In genomic region chr16:88803264-88803987, GRCh38 we compare ENCODE assay signal across 1 cellular context.
TF ChIP-seq lines count a peak whose summit lies in the region.

CDT1 (plus strand) TSS chr16:88803789; CDS start chr16:88803832, 43 bp downstream.

TF ChIP-seq in GM12878, 131 proteins besides CTCF, POLR2A, EP300 and RAD21 (continued from another document and continues in another):
- TF ChIP-seq, protein P1, sequence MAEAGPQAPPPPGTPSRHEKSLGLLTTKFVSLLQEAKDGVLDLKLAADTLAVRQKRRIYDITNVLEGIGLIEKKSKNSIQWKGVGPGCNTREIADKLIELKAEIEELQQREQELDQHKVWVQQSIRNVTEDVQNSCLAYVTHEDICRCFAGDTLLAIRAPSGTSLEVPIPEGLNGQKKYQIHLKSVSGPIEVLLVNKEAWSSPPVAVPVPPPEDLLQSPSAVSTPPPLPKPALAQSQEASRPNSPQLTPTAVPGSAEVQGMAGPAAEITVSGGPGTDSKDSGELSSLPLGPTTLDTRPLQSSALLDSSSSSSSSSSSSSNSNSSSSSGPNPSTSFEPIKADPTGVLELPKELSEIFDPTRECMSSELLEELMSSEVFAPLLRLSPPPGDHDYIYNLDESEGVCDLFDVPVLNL (IDR thresholded peaks at IDR 0.05; ENCODE audit: low read depth, low read length): peak; percentile 90
- TF ChIP-seq NFXL1 (IDR thresholded peaks at IDR 0.05; ENCODE audit: borderline replicate concordance): no peak
- TF ChIP-seq YBX1 (IDR thresholded peaks at IDR 0.05): no peak
- TF ChIP-seq PAX5 (IDR thresholded peaks at IDR 0.05; ENCODE audit: borderline replicate concordance, low read depth, low read length): 0 out of 2 replicates have a peak, but pooled peaks have one; percentile 8
- TF ChIP-seq IKZF2 (IDR thresholded peaks at IDR 0.05): no peak
- peak; percentile 97 for TF ChIP-seq KLF5 (IDR thresholded peaks at IDR 0.05; ENCODE audit: partially characterized antibody)
- TF ChIP-seq PML (IDR thresholded peaks at IDR 0.05; ENCODE audit: low read length): no peak
- TF ChIP-seq RUNX3 (IDR thresholded peaks at IDR 0.05; ENCODE audit: low read length): no peak
- TF ChIP-seq BHLHE40 (IDR thresholded peaks at IDR 0.05; ENCODE audit: borderline replicate concordance in 1 of 2, low read depth in 2 of 2, low read length in 1 of 2): peak; percentile 90 to 91
- no peak for TF ChIP-seq EED (IDR thresholded peaks at IDR 0.05; ENCODE audit: low read depth)
- TF ChIP-seq POU2F2 (IDR thresholded peaks at IDR 0.05; ENCODE audit: borderline replicate concordance, low read depth, low read length): no peak
- no peak for TF ChIP-seq BRCA1 (IDR thresholded peaks at IDR 0.05; ENCODE audit: low read depth, low read length)
- TF ChIP-seq NRF1 (conservative IDR thresholded peaks at IDR 0.05; ENCODE audit: low read depth, low read length): peak; percentile 96
- peak; percentile 100 for TF ChIP-seq GATAD2B (conservative IDR thresholded peaks at IDR 0.05; ENCODE audit: low read depth)
- no peak for TF ChIP-seq MYC (IDR thresholded peaks at IDR 0.05; ENCODE audit: insufficient read depth, insufficient read length, insufficient replicate concordance, low read length, severe bottlenecking)
- peak in 1 of 2 experiments; percentile 7; a peak in 1 of 3 replicates for TF ChIP-seq EGR1 (IDR thresholded peaks at IDR 0.05; ENCODE audit: borderline replicate concordance in 1 of 2, low read depth in 2 of 2, low read length in 2 of 2)
- no peak for TF ChIP-seq MYB (IDR thresholded peaks at IDR 0.05; ENCODE audit: borderline replicate concordance, low read depth, low read length)
- no peak for TF ChIP-seq ZBED1 (IDR thresholded peaks at IDR 0.05; ENCODE audit: borderline replicate concordance)
- no peak for TF ChIP-seq CEBPB (IDR thresholded peaks at IDR 0.05; ENCODE audit: borderline replicate concordance in 1 of 2, low read depth in 2 of 2, low read length in 2 of 2)
- TF ChIP-seq MEF2B (IDR thresholded peaks at IDR 0.05; ENCODE audit: partially characterized antibody, poor library complexity, severe bottlenecking): no peak
- TF ChIP-seq CREB1 (IDR thresholded peaks at IDR 0.05; ENCODE audit: low read depth): no peak
- no peak for TF ChIP-seq ZZZ3 (IDR thresholded peaks at IDR 0.05; ENCODE audit: control insufficient read depth, insufficient read length, low read depth)
- no peak for TF ChIP-seq KAT2A (conservative IDR thresholded peaks at IDR 0.05; ENCODE audit: control insufficient read depth, low read depth, low read length)
- TF ChIP-seq, protein P2, sequence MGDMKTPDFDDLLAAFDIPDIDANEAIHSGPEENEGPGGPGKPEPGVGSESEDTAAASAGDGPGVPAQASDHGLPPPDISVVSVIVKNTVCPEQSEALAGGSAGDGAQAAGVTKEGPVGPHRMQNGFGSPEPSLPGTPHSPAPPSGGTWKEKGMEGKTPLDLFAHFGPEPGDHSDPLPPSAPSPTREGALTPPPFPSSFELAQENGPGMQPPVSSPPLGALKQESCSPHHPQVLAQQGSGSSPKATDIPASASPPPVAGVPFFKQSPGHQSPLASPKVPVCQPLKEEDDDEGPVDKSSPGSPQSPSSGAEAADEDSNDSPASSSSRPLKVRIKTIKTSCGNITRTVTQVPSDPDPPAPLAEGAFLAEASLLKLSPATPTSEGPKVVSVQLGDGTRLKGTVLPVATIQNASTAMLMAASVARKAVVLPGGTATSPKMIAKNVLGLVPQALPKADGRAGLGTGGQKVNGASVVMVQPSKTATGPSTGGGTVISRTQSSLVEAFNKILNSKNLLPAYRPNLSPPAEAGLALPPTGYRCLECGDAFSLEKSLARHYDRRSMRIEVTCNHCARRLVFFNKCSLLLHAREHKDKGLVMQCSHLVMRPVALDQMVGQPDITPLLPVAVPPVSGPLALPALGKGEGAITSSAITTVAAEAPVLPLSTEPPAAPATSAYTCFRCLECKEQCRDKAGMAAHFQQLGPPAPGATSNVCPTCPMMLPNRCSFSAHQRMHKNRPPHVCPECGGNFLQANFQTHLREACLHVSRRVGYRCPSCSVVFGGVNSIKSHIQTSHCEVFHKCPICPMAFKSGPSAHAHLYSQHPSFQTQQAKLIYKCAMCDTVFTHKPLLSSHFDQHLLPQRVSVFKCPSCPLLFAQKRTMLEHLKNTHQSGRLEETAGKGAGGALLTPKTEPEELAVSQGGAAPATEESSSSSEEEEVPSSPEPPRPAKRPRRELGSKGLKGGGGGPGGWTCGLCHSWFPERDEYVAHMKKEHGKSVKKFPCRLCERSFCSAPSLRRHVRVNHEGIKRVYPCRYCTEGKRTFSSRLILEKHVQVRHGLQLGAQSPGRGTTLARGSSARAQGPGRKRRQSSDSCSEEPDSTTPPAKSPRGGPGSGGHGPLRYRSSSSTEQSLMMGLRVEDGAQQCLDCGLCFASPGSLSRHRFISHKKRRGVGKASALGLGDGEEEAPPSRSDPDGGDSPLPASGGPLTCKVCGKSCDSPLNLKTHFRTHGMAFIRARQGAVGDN (IDR thresholded peaks at IDR 0.05): peak; percentile 81
- TF ChIP-seq REST (IDR thresholded peaks at IDR 0.05; ENCODE audit: low read depth, low read length): no peak
- TF ChIP-seq RELB (IDR thresholded peaks at IDR 0.05; ENCODE audit: low read depth): no peak
- TF ChIP-seq, protein P3, sequence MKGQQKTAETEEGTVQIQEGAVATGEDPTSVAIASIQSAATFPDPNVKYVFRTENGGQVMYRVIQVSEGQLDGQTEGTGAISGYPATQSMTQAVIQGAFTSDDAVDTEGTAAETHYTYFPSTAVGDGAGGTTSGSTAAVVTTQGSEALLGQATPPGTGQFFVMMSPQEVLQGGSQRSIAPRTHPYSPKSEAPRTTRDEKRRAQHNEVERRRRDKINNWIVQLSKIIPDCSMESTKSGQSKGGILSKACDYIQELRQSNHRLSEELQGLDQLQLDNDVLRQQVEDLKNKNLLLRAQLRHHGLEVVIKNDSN (IDR thresholded peaks at IDR 0.05; ENCODE audit: borderline replicate concordance, extremely low read length, insufficient read depth, low read depth, low read length): no peak
- TF ChIP-seq NFYA (IDR thresholded peaks at IDR 0.05; ENCODE audit: borderline replicate concordance, low read depth, low read length): no peak
- 0 out of 2 replicates have a peak, but pooled peaks have one; percentile 6 for TF ChIP-seq ATF7 (IDR thresholded peaks at IDR 0.05; ENCODE audit: low read depth)
- no peak for TF ChIP-seq NFIC (IDR thresholded peaks at IDR 0.05; ENCODE audit: low read depth, low read length)
- no peak for TF ChIP-seq RCOR1 (conservative IDR thresholded peaks at IDR 0.05; ENCODE audit: low read depth, low read length)
- peak; percentile 94 for TF ChIP-seq JUND (IDR thresholded peaks at IDR 0.05; ENCODE audit: low read depth, low read length)
- no peak for TF ChIP-seq SUPT20H (IDR thresholded peaks at IDR 0.05; ENCODE audit: borderline replicate concordance, control insufficient read depth, low read depth, low read length)
- peak; percentile 16; the same call in 1 of the 2 replicates for TF ChIP-seq NR2C1 (IDR thresholded peaks at IDR 0.05)
- TF ChIP-seq IRF3 (IDR thresholded peaks at IDR 0.05): no peak
- peak; percentile 84 for TF ChIP-seq STAT1 (conservative IDR thresholded peaks at IDR 0.05)
- TF ChIP-seq, protein P4, sequence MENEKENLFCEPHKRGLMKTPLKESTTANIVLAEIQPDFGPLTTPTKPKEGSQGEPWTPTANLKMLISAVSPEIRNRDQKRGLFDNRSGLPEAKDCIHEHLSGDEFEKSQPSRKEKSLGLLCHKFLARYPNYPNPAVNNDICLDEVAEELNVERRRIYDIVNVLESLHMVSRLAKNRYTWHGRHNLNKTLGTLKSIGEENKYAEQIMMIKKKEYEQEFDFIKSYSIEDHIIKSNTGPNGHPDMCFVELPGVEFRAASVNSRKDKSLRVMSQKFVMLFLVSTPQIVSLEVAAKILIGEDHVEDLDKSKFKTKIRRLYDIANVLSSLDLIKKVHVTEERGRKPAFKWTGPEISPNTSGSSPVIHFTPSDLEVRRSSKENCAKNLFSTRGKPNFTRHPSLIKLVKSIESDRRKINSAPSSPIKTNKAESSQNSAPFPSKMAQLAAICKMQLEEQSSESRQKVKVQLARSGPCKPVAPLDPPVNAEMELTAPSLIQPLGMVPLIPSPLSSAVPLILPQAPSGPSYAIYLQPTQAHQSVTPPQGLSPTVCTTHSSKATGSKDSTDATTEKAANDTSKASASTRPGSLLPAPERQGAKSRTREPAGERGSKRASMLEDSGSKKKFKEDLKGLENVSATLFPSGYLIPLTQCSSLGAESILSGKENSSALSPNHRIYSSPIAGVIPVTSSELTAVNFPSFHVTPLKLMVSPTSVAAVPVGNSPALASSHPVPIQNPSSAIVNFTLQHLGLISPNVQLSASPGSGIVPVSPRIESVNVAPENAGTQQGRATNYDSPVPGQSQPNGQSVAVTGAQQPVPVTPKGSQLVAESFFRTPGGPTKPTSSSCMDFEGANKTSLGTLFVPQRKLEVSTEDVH (IDR thresholded peaks at IDR 0.05; ENCODE audit: low read depth, partially characterized antibody): no peak
- TF ChIP-seq PAX8 (IDR thresholded peaks at IDR 0.05): no peak
- TF ChIP-seq GABPA (IDR thresholded peaks at IDR 0.05; ENCODE audit: low read depth): no peak
- TF ChIP-seq SIX5 (IDR thresholded peaks at IDR 0.05; ENCODE audit: low read depth, low read length, severe bottlenecking): no peak
- no peak for TF ChIP-seq TARDBP (IDR thresholded peaks at IDR 0.05; ENCODE audit: borderline replicate concordance)
- TF ChIP-seq, protein P5, sequence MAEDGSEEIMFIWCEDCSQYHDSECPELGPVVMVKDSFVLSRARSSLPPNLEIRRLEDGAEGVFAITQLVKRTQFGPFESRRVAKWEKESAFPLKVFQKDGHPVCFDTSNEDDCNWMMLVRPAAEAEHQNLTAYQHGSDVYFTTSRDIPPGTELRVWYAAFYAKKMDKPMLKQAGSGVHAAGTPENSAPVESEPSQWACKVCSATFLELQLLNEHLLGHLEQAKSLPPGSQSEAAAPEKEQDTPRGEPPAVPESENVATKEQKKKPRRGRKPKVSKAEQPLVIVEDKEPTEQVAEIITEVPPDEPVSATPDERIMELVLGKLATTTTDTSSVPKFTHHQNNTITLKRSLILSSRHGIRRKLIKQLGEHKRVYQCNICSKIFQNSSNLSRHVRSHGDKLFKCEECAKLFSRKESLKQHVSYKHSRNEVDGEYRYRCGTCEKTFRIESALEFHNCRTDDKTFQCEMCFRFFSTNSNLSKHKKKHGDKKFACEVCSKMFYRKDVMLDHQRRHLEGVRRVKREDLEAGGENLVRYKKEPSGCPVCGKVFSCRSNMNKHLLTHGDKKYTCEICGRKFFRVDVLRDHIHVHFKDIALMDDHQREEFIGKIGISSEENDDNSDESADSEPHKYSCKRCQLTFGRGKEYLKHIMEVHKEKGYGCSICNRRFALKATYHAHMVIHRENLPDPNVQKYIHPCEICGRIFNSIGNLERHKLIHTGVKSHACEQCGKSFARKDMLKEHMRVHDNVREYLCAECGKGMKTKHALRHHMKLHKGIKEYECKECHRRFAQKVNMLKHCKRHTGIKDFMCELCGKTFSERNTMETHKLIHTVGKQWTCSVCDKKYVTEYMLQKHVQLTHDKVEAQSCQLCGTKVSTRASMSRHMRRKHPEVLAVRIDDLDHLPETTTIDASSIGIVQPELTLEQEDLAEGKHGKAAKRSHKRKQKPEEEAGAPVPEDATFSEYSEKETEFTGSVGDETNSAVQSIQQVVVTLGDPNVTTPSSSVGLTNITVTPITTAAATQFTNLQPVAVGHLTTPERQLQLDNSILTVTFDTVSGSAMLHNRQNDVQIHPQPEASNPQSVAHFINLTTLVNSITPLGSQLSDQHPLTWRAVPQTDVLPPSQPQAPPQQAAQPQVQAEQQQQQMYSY (CRISPR knock-in tag; IDR thresholded peaks at IDR 0.05): no peak
- TF ChIP-seq ASH2L (IDR thresholded peaks at IDR 0.05; ENCODE audit: borderline replicate concordance, low read depth): no peak
- TF ChIP-seq SMC3 (IDR thresholded peaks at IDR 0.05; ENCODE audit: borderline replicate concordance, low read length): no peak
- no peak for TF ChIP-seq TCF12 (IDR thresholded peaks at IDR 0.05; ENCODE audit: low read depth, low read length)
- peak; percentile 68 for TF ChIP-seq SREBF1 (IDR thresholded peaks at IDR 0.05; ENCODE audit: low read length)
